20 cellular contexts compared by ENCODE assay signal in the genomic region with DNA sequence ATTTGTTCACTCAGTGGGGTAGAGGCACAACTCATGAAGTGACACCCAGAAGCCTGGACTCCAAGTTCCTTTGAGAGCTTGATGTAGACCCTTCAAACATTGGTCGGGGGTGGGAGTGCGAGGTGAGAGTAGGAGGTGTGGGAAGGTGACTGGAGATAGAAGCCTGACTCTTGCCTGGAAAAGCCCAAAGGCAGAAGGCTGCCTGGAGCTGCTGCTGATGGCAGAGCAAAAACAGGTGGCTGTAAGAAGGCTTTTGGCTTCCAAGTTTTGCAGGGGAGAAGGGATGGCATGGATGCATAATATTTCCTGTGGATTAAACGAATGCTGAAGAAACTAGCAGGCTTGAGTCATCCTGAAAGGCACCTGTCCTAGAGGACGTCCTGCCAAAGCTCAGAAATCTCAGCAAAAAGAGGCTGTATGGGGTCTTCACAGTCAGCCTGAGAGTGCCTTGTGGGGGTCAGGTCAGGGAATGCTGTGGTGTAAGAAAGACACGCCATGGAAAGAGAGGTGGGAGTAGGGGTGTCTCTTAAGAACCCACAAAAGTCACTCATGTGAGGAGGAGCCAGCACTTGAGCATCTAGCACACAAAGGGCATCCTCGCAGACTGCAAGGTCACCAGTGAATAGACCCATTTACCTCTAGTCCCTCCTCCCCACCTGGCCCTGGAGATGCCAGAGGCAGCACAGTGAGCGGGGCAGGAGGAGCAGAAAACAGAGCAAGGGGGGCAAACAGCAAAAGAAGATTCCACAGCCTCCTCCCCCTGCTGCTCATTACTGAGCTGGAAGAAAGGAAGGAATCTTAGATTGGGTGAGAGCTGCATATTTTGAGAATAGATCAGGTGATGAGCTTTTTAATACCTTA. TPM values are rescaled to one million over a fixed set of nuclear protein-coding genes. Genes with fewer than 3 reads are reported as not detected.
"Had no signal": no experiment of that assay in that cellular context is flagged by ENCODE, and none has a peak within 500 bp of the region (broad histone marks: within the 10 kb centered on the region; RNA-seq: fewer than 3 reads in every experiment).

No MANE protein-coding gene starts in this region.

- H3K27ac ChIP-seq: colonic mucosa, parathyroid adenoma, thoracic aorta, upper lobe of left lung, WERI-Rb-1 had no signal

- H3K4me3 ChIP-seq: colonic mucosa, smooth muscle cell, thoracic aorta, upper lobe of left lung had no signal

- H3K4me3 Mint-ChIP-seq: activated naive CD8-positive, alpha-beta T cell treated with anti-CD3 and anti-CD28 coated beads for 36 hours; activated T-helper 1 cell treated with anti-CD3 and anti-CD28 coated beads, Interleukin-12 subunit alpha, Interleukin-12 subunit beta, Interleukin-2, Interleukin-4 antibody, amounts not matched to agents 30 ng/mL and 10 ng/mL and 1 ng/mL, durations not matched to agents 14 hours and 24 hours and 36 hours; memory B cell; naive thymus-derived CD4-positive, alpha-beta T cell; T-helper 17 cell had no signal

- H3K36me3 ChIP-seq: colonic mucosa, thoracic aorta, upper lobe of left lung, WERI-Rb-1 had no signal

- DNase-seq: activated CD4-positive, alpha-beta T cell treated with anti-CD3 and anti-CD28 coated beads, Interleukin-2, amount 50 U/mL, for 4 hours; activated naive CD4-positive, alpha-beta T cell; activated naive CD8-positive, alpha-beta T cell treated with anti-CD3 and anti-CD28 coated beads for 36 hours; amniotic stem cell; colonic mucosa; erythroblast; foreskin melanocyte; glutamatergic neuron; hippocampal formation; naive thymus-derived CD4-positive, alpha-beta T cell; stimulated activated CD4-positive, alpha-beta T cell treated with anti-CD3 and anti-CD28 coated beads, Interleukin-4, amount 100 ng/mL, for 1 hour; T-helper 17 cell; upper lobe of left lung; WERI-Rb-1 had no signal

- H3K27ac Mint-ChIP-seq: activated naive CD8-positive, alpha-beta T cell treated with anti-CD3 and anti-CD28 coated beads for 36 hours; activated T-helper 1 cell treated with anti-CD3 and anti-CD28 coated beads, Interleukin-12 subunit alpha, Interleukin-12 subunit beta, Interleukin-2, Interleukin-4 antibody, amounts not matched to agents 30 ng/mL and 10 ng/mL and 1 ng/mL, durations not matched to agents 14 hours and 24 hours and 36 hours; memory B cell; T-helper 17 cell had no signal

- H3K9me3 Mint-ChIP-seq: activated naive CD8-positive, alpha-beta T cell treated with anti-CD3 and anti-CD28 coated beads for 36 hours; activated T-helper 1 cell treated with anti-CD3 and anti-CD28 coated beads, Interleukin-12 subunit alpha, Interleukin-12 subunit beta, Interleukin-2, Interleukin-4 antibody, amounts not matched to agents 30 ng/mL and 10 ng/mL and 1 ng/mL, durations not matched to agents 14 hours and 24 hours and 36 hours; memory B cell had no signal

- H3K79me2 ChIP-seq: parathyroid adenoma had no signal

- H3K27me3 ChIP-seq: colonic mucosa, upper lobe of left lung had no signal

- ATAC-seq: naive thymus-derived CD4-positive, alpha-beta T cell; sciatic nerve; T-helper 17 cell had no signal

- H2AFZ ChIP-seq: parathyroid adenoma had no signal

- H3K4me2 ChIP-seq: smooth muscle cell had no signal

- H3K27me3 Mint-ChIP-seq: activated naive CD8-positive, alpha-beta T cell treated with anti-CD3 and anti-CD28 coated beads for 36 hours; memory B cell; naive thymus-derived CD4-positive, alpha-beta T cell; T-helper 17 cell had no signal

- H3K9me3 ChIP-seq: colonic mucosa, thoracic aorta, upper lobe of left lung had no signal

- H3K9ac ChIP-seq: parathyroid adenoma had no signal

- H3K4me1 ChIP-seq: colonic mucosa, parathyroid adenoma had no signal

RNA-seq across cellular contexts. Expression of a gene that starts 37.8 kb away (rescaled TPM):
- total RNA-seq: T-helper 17 cell had no signal
